8 cellular contexts compared by ENCODE assay signal in genomic region chr9:104091708-104092107, GRCh38. TPM values are rescaled to one million over a fixed set of nuclear protein-coding genes. Genes with fewer than 3 reads are reported as not detected.
A peak's percentile ranks its signal among the peaks of the same experiment; 100 is the strongest.
DNase-seq lines count a peak whose midpoint lies in the region; ATAC-seq lines count a peak whose summit lies in the region.

No MANE protein-coding gene starts in this region.

- no peak overlapping the region for H3K23ac ChIP-seq in neuronal stem cell (ENCODE audit: low read depth, low read length, poor library complexity)

- no peak overlapping the region for H2AK5ac ChIP-seq in neuronal stem cell (ENCODE audit: low read depth, low read length)

- no peak overlapping the region for H4K8ac ChIP-seq in neuronal stem cell (ENCODE audit: low read depth, low read length)

- H2BK5ac ChIP-seq in neuronal stem cell (ENCODE audit: low read length) = no peak overlapping the region

- ATAC-seq in HG02571 (IDR thresholded peaks at IDR 0.05; ENCODE audit: unreplicated experiment) = peak; percentile 23
- no peak for ATAC-seq in activated CD4-positive, CD25-positive, alpha-beta regulatory T cell treated with anti-CD3 and anti-CD28 coated beads, Interleukin-2, amount 50 U/mL, for 24 hours

- H4K91ac ChIP-seq in neuronal stem cell (ENCODE audit: low read depth, low read length, poor library complexity) = no peak overlapping the region

- peaks cover 3 to 9% of the 10 kb centered on the region in 2 donors for H3K4me1 ChIP-seq in neuronal stem cell (ENCODE audit: control insufficient read depth in 2 of 2, insufficient read depth in 1 of 2, low read depth in 1 of 2, low read length in 2 of 2)

- no peak overlapping the region for H3K4me2 ChIP-seq in neuronal stem cell (ENCODE audit: insufficient read depth, low read length, poor library complexity, severe bottlenecking)

- no peak overlapping the region for H3K4me3 ChIP-seq in neuronal stem cell (ENCODE audit: low read length in 2 of 2)

- peak overlapping the region; percentile 34 for H2AFZ ChIP-seq in neuronal stem cell (ENCODE audit: low read length)

- H3K36me3 ChIP-seq in neuronal stem cell (replicated peaks in 1 of 2; ENCODE audit: control insufficient read depth in 2 of 2, insufficient read depth in 2 of 2, low read length in 2 of 2) = peaks cover 0 to 10% of the 10 kb centered on the region in 2 donors

- no peak overlapping the region for H2BK12ac ChIP-seq in neuronal stem cell (ENCODE audit: low read length)

- H3K9ac ChIP-seq in neuronal stem cell (ENCODE audit: low read depth, low read length, poor library complexity) = no peak overlapping the region

- H3K27ac ChIP-seq in neuronal stem cell (replicated peaks; ENCODE audit: low read length) = no peak overlapping the region

- no peaks in the 10 kb centered on the region for H3K79me1 ChIP-seq in neuronal stem cell (ENCODE audit: low read depth, low read length)

- H2BK15ac ChIP-seq in neuronal stem cell (ENCODE audit: low read length) = no peak overlapping the region

- H3K18ac ChIP-seq in neuronal stem cell (ENCODE audit: low read length) = no peak overlapping the region

- no peak overlapping the region for H3K14ac ChIP-seq in neuronal stem cell (ENCODE audit: low read length)

- WGBS in neuronal stem cell (ENCODE audit: extremely low coverage in 2 of 2, insufficient read length in 2 of 2, insufficient replicate concordance in 1 of 2), 2 donors = no CpG with 5 or more reads among the region's 4 CpGs

- no peaks in the 10 kb centered on the region for H3K27me3 ChIP-seq in neuronal stem cell (ENCODE audit: control insufficient read depth in 3 of 3, insufficient read depth in 3 of 3, low read depth in 1 of 3, low read length in 3 of 3)

- DNase-seq in DMS53 treated with DMSO at 0.1 percent for 48 hours (lab: John Stamatoyannopoulos, UW; ENCODE audit: unreplicated experiment) = peak; percentile 76
- peak; percentile 66 to 68 for DNase-seq in NCI-H526 (lab: John Stamatoyannopoulos, UW)
- peak; percentile 2 to 58 for DNase-seq in dermis microvascular lymphatic vessel endothelial cell (ENCODE audit: low read depth in 2 of 2)
- DNase-seq in neuronal stem cell (ENCODE audit: low spot score) = no peak
- no peak for DNase-seq in AG20443 (ENCODE audit: low spot score)
- no peak for DNase-seq in DMS79 treated with DMSO at 0.1 percent for 48 hours (lab: John Stamatoyannopoulos, UW)

- H2BK120ac ChIP-seq in neuronal stem cell (ENCODE audit: low read depth, low read length) = no peak overlapping the region

- H3K4ac ChIP-seq in neuronal stem cell (ENCODE audit: low read length) = no peak overlapping the region

- H3K9me3 ChIP-seq in neuronal stem cell (replicated peaks in 1 of 2; ENCODE audit: control insufficient read depth in 2 of 2, insufficient read depth in 1 of 2, low read depth in 1 of 2, low read length in 2 of 2) = no peaks in the 10 kb centered on the region

RNA-seq across cellular contexts. Expression of gene SMC2, which starts 2.4 kb away (rescaled TPM):
- 8.7 and 14.9 TPM in 2 replicates for total RNA-seq in dermis microvascular lymphatic vessel endothelial cell
- 36.4 TPM for polyA plus RNA-seq in neuronal stem cell (2013, experiment 1 of 2)
- polyA plus RNA-seq in neuronal stem cell (2013, experiment 2 of 2) = 37.1 TPM

Comparison
In these comparisons a context has a peak if more than half of its experiments do, and no peak if none do; other contexts are left out.
1. DNase-seq: peak in DMS53 treated with DMSO at 0.1 percent for 48 hours (single experiment), NCI-H526 (2 of 2) and dermis microvascular lymphatic vessel endothelial cell (2 of 2); none in neuronal stem cell (single experiment), AG20443 (single experiment) and DMS79 treated with DMSO at 0.1 percent for 48 hours (single experiment).